Comparison of ENCODE assay signal across 8 cellular contexts in the genomic region with DNA sequence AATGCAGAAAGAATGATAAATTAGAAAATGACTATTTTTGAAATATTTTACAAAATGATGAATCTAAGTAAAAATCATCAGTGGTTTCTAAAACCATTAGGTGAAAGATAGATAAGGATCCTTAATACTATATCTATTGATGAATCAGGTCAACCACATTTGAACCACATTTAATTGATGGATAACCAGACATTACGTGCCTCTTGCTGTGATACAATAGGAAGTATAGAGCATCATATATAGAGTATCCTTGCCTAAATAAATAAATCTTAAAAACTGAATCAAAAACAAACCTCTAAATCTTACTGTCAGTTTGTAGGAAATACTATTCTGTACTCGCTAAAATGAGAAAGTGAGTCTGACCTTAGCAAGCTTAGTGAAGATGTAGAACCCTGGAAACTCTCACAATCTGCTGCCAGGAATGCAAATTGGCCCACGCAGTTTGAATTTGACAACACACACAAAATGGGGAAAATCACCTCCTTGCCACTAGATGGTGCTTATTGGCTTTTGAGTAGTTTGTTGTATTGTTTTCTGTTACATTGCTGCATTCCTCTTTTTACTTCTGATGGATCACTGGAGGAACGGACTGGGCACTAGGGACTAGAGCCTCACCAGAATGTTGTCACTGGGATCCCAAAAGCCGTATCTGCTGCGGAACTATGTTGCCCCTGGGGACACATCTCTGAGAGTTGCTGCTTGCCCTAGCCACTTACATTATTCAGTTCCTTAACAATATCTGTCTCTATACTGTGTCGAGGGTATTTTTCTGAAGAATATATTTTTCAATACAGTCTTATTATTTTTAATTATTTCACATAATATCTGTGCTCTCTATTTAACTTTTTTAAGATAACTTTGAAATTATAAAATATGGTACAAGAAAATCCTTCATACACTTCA.
DNase-seq lines count a peak whose midpoint lies in the region; ATAC-seq lines count a peak whose summit lies in the region.

No MANE protein-coding gene starts in this region.

- DNase-seq in DMS 273 (lab: John Stamatoyannopoulos, UW; ENCODE audit: unreplicated experiment) (peak; percentile 61), NCI-H345 treated with DMSO at 0.1 percent for 48 hours (lab: John Stamatoyannopoulos, UW; ENCODE audit: unreplicated experiment) (peak; percentile 25), activated T-cell treated with anti-CD3 and anti-CD28 coated beads for 4 hours (peak; percentile 11), hepatic stellate cell (ENCODE audit: low spot score) (peak; percentile 44)
- no peak for DNase-seq in stimulated activated effector memory CD8-positive, alpha-beta T cell treated with anti-CD3 and anti-CD28 coated beads, Interleukin-12 subunit alpha, Interleukin-12 subunit beta, amount 100 ng/mL, for 72 hours (ENCODE audit: low spot score in 2 of 2)
- no peak for DNase-seq in activated effector memory CD4-positive, alpha-beta T cell treated with Interleukin-2 at 50 U/mL for 16 hours

- no peak overlapping the region for H3K27ac Mint-ChIP-seq in stimulated activated effector memory CD8-positive, alpha-beta T cell treated with anti-CD3 and anti-CD28 coated beads, Interleukin-12 subunit alpha, Interleukin-12 subunit beta, amount 100 ng/mL, for 72 hours

- no peaks in the 10 kb centered on the region for H3K36me3 Mint-ChIP-seq in stimulated activated effector memory CD8-positive, alpha-beta T cell treated with anti-CD3 and anti-CD28 coated beads, Interleukin-12 subunit alpha, Interleukin-12 subunit beta, amount 100 ng/mL, for 72 hours

- no peaks in the 10 kb centered on the region for H3K9me3 Mint-ChIP-seq in stimulated activated effector memory CD8-positive, alpha-beta T cell treated with anti-CD3 and anti-CD28 coated beads, Interleukin-12 subunit alpha, Interleukin-12 subunit beta, amount 100 ng/mL, for 72 hours

- H3K4me3 Mint-ChIP-seq in stimulated activated effector memory CD8-positive, alpha-beta T cell treated with anti-CD3 and anti-CD28 coated beads, Interleukin-12 subunit alpha, Interleukin-12 subunit beta, amount 100 ng/mL, for 72 hours = no peak overlapping the region

- H3K4me1 Mint-ChIP-seq in stimulated activated effector memory CD8-positive, alpha-beta T cell treated with anti-CD3 and anti-CD28 coated beads, Interleukin-12 subunit alpha, Interleukin-12 subunit beta, amount 100 ng/mL, for 72 hours = peaks cover 5% of the 10 kb centered on the region

- ATAC-seq in GM18868 (IDR thresholded peaks at IDR 0.05; ENCODE audit: unreplicated experiment) = peak; percentile 85
- peak; percentile 38 for ATAC-seq in HG03108 (IDR thresholded peaks at IDR 0.05; ENCODE audit: unreplicated experiment)
- peak; percentile 69 for ATAC-seq in stimulated activated effector memory CD8-positive, alpha-beta T cell treated with anti-CD3 and anti-CD28 coated beads, Interleukin-12 subunit alpha, Interleukin-12 subunit beta, amount 100 ng/mL, for 72 hours

Comparison
In these comparisons a context has a peak if more than half of its experiments do, and no peak if none do; other contexts are left out.
1. DNase-seq: peak in DMS 273 (single experiment), NCI-H345 treated with DMSO at 0.1 percent for 48 hours (single experiment), activated T-cell treated with anti-CD3 and anti-CD28 coated beads for 4 hours (single experiment) and hepatic stellate cell (single experiment); none in stimulated activated effector memory CD8-positive, alpha-beta T cell treated with anti-CD3 and anti-CD28 coated beads, Interleukin-12 subunit alpha, Interleukin-12 subunit beta, amount 100 ng/mL, for 72 hours (0 of 2) and activated effector memory CD4-positive, alpha-beta T cell treated with Interleukin-2 at 50 U/mL for 16 hours (single experiment).
2. Peak in every context shown above with its lines, with median percentiles within 50 percentile points of each other: ATAC-seq.